In the genomic region with DNA sequence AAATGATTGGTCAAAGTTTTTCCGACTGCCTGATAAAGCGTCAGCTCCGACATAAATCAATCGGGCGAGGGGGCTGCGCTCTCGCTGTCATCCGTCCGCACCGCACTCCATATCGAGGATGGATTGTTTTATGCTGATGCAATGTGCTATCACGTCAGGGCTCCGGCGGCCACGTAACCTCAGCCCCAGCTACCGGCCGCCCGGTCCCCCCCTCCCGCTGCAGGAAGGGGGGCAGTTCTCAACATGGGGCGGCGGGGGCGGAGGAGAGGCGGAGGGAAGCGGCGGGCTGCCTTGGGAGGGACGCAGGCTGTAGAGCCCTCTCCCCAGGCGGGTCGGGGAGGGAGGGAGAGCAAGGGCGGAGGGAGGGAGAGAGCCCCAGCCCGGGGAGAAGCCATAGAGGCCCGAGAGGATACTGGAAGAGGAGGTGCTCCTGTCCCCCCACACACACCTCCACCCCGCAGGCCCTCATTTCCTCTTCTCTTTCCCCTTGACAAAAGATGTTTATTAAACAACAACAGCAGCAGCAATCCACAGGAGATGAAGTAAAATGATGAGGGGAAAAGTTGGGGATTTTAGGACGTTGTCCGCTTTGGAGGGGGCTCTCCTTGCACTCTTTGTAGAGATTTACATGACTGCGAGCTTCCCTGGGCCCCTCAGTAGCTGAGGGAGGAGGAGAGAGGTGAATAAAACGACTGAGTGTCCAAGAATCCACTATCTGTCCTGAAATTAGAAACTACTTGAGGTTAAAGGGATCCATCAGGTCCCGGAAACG, we compare ENCODE assay signal across 8 cellular contexts. TPM values are rescaled to one million over a fixed set of nuclear protein-coding genes. Genes with fewer than 3 reads are reported as not detected.
DNase-seq lines count a peak whose midpoint lies in the region; ATAC-seq and TF ChIP-seq lines count a peak whose summit lies in the region.

No MANE protein-coding gene starts in this region.

- H3K27ac ChIP-seq in mammary epithelial cell (ENCODE audit: insufficient read depth, low read depth, low read length) (no peak overlapping the region), gastrocnemius medialis (no peak overlapping the region)

- ATAC-seq in gastrocnemius medialis: no peak
- no peak for ATAC-seq in HG03354 (IDR thresholded peaks at IDR 0.05; ENCODE audit: poor library complexity, severe bottlenecking, unreplicated experiment)
- ATAC-seq in GM19397 (IDR thresholded peaks at IDR 0.05; ENCODE audit: unreplicated experiment): no peak

- H3K9me3 ChIP-seq in mammary epithelial cell (replicated peaks; ENCODE audit: insufficient read depth, low read length) (no peaks in the 10 kb centered on the region), gastrocnemius medialis (no peaks in the 10 kb centered on the region)

- peak overlapping the region in 1 of 3 experiments; percentile 7 for H3K4me3 ChIP-seq in mammary epithelial cell (replicated peaks in 1 of 3; ENCODE audit: insufficient read depth in 1 of 3, low read depth in 2 of 3, low read length in 3 of 3)
- H3K4me3 ChIP-seq in gastrocnemius medialis: peak overlapping the region; percentile 39 to 53 (median 48)

- no TSS peak for BruUV-seq in mammary epithelial cell (replicated peaks; lab: Mats Ljungman, UMichigan)

- H3K4me2 ChIP-seq in mammary epithelial cell (ENCODE audit: insufficient read depth, low read depth, low read length): peak overlapping the region; percentile 60

- peak; percentile 38 for DNase-seq in HCEC 1CT
- DNase-seq in RPMI7951 (ENCODE audit: low read depth): peak; percentile 61
- no peak for DNase-seq in mammary epithelial cell
- DNase-seq in gastrocnemius medialis: no peak
- DNase-seq in hepatic stellate cell (ENCODE audit: low spot score): no peak
- no peak for DNase-seq in T1000 (lab: John Stamatoyannopoulos, UW)

- peaks cover 82% of the 10 kb centered on the region for H3K27me3 ChIP-seq in mammary epithelial cell (ENCODE audit: insufficient read depth, low read length)
- H3K27me3 ChIP-seq in gastrocnemius medialis: peaks cover 94 to 100% (median 98%) of the 10 kb centered on the region in 3 donors

- no peak for TF ChIP-seq POLR2A in gastrocnemius medialis (IDR thresholded peaks at IDR 0.05)

- H3K79me2 ChIP-seq in mammary epithelial cell (ENCODE audit: insufficient read depth, low read length): no peaks in the 10 kb centered on the region

- TF ChIP-seq CTCF in mammary epithelial cell (conservative IDR thresholded peaks at IDR 0.05 in 1 of 2, IDR thresholded peaks at IDR 0.05 in 1 of 2; ENCODE audit: extremely low read depth in 1 of 2, insufficient read depth in 1 of 2, low read depth in 1 of 2, low read length in 2 of 2): no peak
- TF ChIP-seq CTCF in gastrocnemius medialis (IDR thresholded peaks at IDR 0.05 in 4 of 5, conservative IDR thresholded peaks at IDR 0.05 in 1 of 5): no peak

- no peaks in the 10 kb centered on the region for H3K36me3 ChIP-seq in mammary epithelial cell (ENCODE audit: insufficient read depth, low read length)
- H3K36me3 ChIP-seq in gastrocnemius medialis: no peaks in the 10 kb centered on the region

- 11% methylated on average over 26 of the region's 38 CpGs for WGBS in mammary epithelial cell (ENCODE audit: low coverage, missing lambda C conversion rate)

- no peak overlapping the region for H2AFZ ChIP-seq in mammary epithelial cell (ENCODE audit: low read depth, low read length)

- H3K4me1 ChIP-seq in mammary epithelial cell (ENCODE audit: insufficient read depth, low read length): peaks cover 14% of the 10 kb centered on the region
- peaks cover 13 to 26% of the 10 kb centered on the region in 2 donors for H3K4me1 ChIP-seq in gastrocnemius medialis

- H4K20me1 ChIP-seq in mammary epithelial cell (ENCODE audit: insufficient read depth, low read length): no peaks in the 10 kb centered on the region

- dilution Hi-C loops in mammary epithelial cell (cut with HindIII; ENCODE audit: low sequenced_read_pairs): no loop called here

- intact Hi-C loops in mammary epithelial cell (cut with micrococcal nuclease) (no loop called here), gastrocnemius medialis (cut with DNase I; ENCODE audit: low total_unique reads) (no loop called here)

- in situ Hi-C loops in mammary epithelial cell (cut with MboI; ENCODE audit: low sequenced_read_pairs in 2 of 2): no loop called here
- in situ Hi-C loops in gastrocnemius medialis (cut with MboI; ENCODE audit: low sequenced_read_pairs in 4 of 4): loop anchor here in 1 of 4 donors (10.0 to 25.0 kb wide), 2 partner anchors 111 to 322 kb away; partner anchors contain the start of gene HOXB13

- CTCF ChIA-PET in mammary epithelial cell (lab: Charles Lee; ENCODE audit: low non-redundant PET): no interaction called here

- H3K9ac ChIP-seq in mammary epithelial cell (ENCODE audit: insufficient read depth, low read length): no peak overlapping the region

RNA-seq across cellular contexts. Expression of gene HOXB9, which starts 0.5 kb away (rescaled TPM):
- total RNA-seq in RPMI7951 (2014; rRNA removed; shearing (Covaris generic)): 2.3 and 4.1 TPM in 2 replicates
- total RNA-seq in mammary epithelial cell (under 1 TPM in 1 of 2 donors, not detected in 1; 0.59 TPM), gastrocnemius medialis (not detected)
- polyA plus RNA-seq in mammary epithelial cell: not detected
- not detected for polyA minus RNA-seq in mammary epithelial cell

RNA-seq across cellular contexts. Expression of gene HOXB8, which starts 11.6 kb away (rescaled TPM):
- total RNA-seq in RPMI7951 (2014; rRNA removed; shearing (Covaris generic)): 0.24 and 0.49 TPM in 2 replicates
- total RNA-seq in mammary epithelial cell: not detected
- polyA plus RNA-seq in mammary epithelial cell: not detected
- not detected for polyA minus RNA-seq in mammary epithelial cell
- under 1 TPM in 1 of 4 donors, not detected in 3; 0.27 TPM for total RNA-seq in gastrocnemius medialis

RNA-seq across cellular contexts. Expression of gene HOXB7, which starts 15.8 kb away (rescaled TPM):
- total RNA-seq in RPMI7951 (2014; rRNA removed; shearing (Covaris generic)): 24.9 and 26.1 TPM in 2 replicates
- total RNA-seq in mammary epithelial cell: not detected
- polyA plus RNA-seq in mammary epithelial cell: 0.67 TPM
- not detected for polyA minus RNA-seq in mammary epithelial cell
- 1 to 10 TPM in 1 of 4 donors, under 1 TPM in 3; 0.36 to 3.0 (median 0.65) TPM for total RNA-seq in gastrocnemius medialis

RNA-seq across cellular contexts. Expression of gene HOXB6, which starts 21.9 kb away (rescaled TPM):
- 4.8 and 7.3 TPM in 2 replicates for total RNA-seq in RPMI7951 (2014; rRNA removed; shearing (Covaris generic))
- total RNA-seq in mammary epithelial cell (under 1 TPM; under 0.01 to 0.59 TPM), gastrocnemius medialis (1 to 10 TPM in 2 of 4 donors, under 1 TPM in 2; 0.55 to 3.0 (median 1.3) TPM)
- 0.49 TPM for polyA plus RNA-seq in mammary epithelial cell
- not detected for polyA minus RNA-seq in mammary epithelial cell

RNA-seq across cellular contexts. Expression of gene HOXB5, which starts 33.1 kb away (rescaled TPM):
- 0.10 and 0.24 TPM in 2 replicates for total RNA-seq in RPMI7951 (2014; rRNA removed; shearing (Covaris generic))
- total RNA-seq in mammary epithelial cell (not detected), gastrocnemius medialis (not detected)
- not detected for polyA plus RNA-seq in mammary epithelial cell
- polyA minus RNA-seq in mammary epithelial cell: not detected

Comparison
In these comparisons a context has a peak if more than half of its experiments do, and no peak if none do; other contexts are left out.
1. DNase-seq: peak in HCEC 1CT (single experiment) and RPMI7951 (single experiment); none in mammary epithelial cell (single experiment), gastrocnemius medialis (0 of 2), hepatic stellate cell (single experiment) and T1000 (single experiment).